Comparison of ENCODE assay signal across 11 cellular contexts in genomic region chr18:56532176-56532840, GRCh38.
A peak's percentile ranks its signal among the peaks of the same experiment; 100 is the strongest.
DNase-seq lines count a peak whose midpoint lies in the region; ATAC-seq and TF ChIP-seq lines count a peak whose summit lies in the region.
"Had no signal": no experiment of that assay in that cellular context is flagged by ENCODE, and none has a peak within 500 bp of the region (broad histone marks: within the 10 kb centered on the region; RNA-seq: fewer than 3 reads in every experiment).

No MANE protein-coding gene starts in this region.

- H2AK5ac ChIP-seq in mesenchymal stem cell (ENCODE audit: low read length, severe bottlenecking) = no peak overlapping the region

- no peaks in the 10 kb centered on the region for H3K4me1 ChIP-seq in endodermal cell (ENCODE audit: control insufficient read depth, insufficient read depth, low read length)
- no peaks in the 10 kb centered on the region for H3K4me1 ChIP-seq in mesenchymal stem cell (ENCODE audit: control insufficient read depth, insufficient read depth, low read depth, low read length)

- H3K27ac Mint-ChIP-seq in endodermal cell = no peak overlapping the region
- H3K27ac Mint-ChIP-seq: naive B cell had no signal

- H2BK120ac ChIP-seq in mesenchymal stem cell (ENCODE audit: low read depth, low read length) = no peak overlapping the region

- no peak overlapping the region for H4K8ac ChIP-seq in mesenchymal stem cell (ENCODE audit: low read length)

- H3K9me3 ChIP-seq in endodermal cell (ENCODE audit: control insufficient read depth, low read length) (no peaks in the 10 kb centered on the region), mesenchymal stem cell (ENCODE audit: control insufficient read depth, low read length) (no peaks in the 10 kb centered on the region)

- DNase-seq in EH (ENCODE audit: low read depth) = peak; percentile 58
- DNase-seq in activated T-cell treated with anti-CD3 and anti-CD28 coated beads, Interleukin-2, amount 50 U/mL, for 48 hours = peak; percentile 30 to 36
- DNase-seq in endodermal cell = no peak
- no peak for DNase-seq in NCI-H1048 (lab: John Stamatoyannopoulos, UW)
- no peak for DNase-seq in activated gamma-delta T cell (lab: John Stamatoyannopoulos, UW)
- DNase-seq in mesenchymal stem cell = no peak
- DNase-seq: GF-D8, naive B cell, NCI-H1417 had no signal

- no peak overlapping the region for H3K4me3 Mint-ChIP-seq in endodermal cell
- H3K4me3 Mint-ChIP-seq: naive B cell had no signal

- no peak overlapping the region for H2BK15ac ChIP-seq in mesenchymal stem cell (ENCODE audit: low read depth, poor library complexity, severe bottlenecking)

- no peaks in the 10 kb centered on the region for H3K79me1 ChIP-seq in mesenchymal stem cell (replicated peaks; ENCODE audit: low read length, poor library complexity, severe bottlenecking)

- no peak overlapping the region for H2BK12ac ChIP-seq in mesenchymal stem cell (ENCODE audit: low read length in 2 of 2)

- peaks cover 5% of the 10 kb centered on the region for H3K9me3 Mint-ChIP-seq in endodermal cell

- no peaks in the 10 kb centered on the region for H3K4me1 Mint-ChIP-seq in endodermal cell
- H3K4me1 Mint-ChIP-seq: naive B cell had no signal

- no peaks in the 10 kb centered on the region for H3K36me3 Mint-ChIP-seq in endodermal cell (ENCODE audit: low read depth)
- H3K36me3 Mint-ChIP-seq: naive B cell had no signal

- H3K4me3 ChIP-seq in endodermal cell (ENCODE audit: low read length) = no peak overlapping the region
- H3K4me3 ChIP-seq in mesenchymal stem cell (ENCODE audit: insufficient read depth in 1 of 2, low read depth in 1 of 2, low read length in 2 of 2) = no peak overlapping the region

- no peak overlapping the region for H3K23ac ChIP-seq in mesenchymal stem cell (ENCODE audit: low read length in 2 of 2)

- H4K91ac ChIP-seq in mesenchymal stem cell (ENCODE audit: low read length) = no peak overlapping the region

- ATAC-seq in GM19043 (IDR thresholded peaks at IDR 0.05; ENCODE audit: low read depth, unreplicated experiment) (peak; percentile 85), HG02973 (IDR thresholded peaks at IDR 0.05; ENCODE audit: unreplicated experiment) (peak; percentile 97)

- H3K36me3 ChIP-seq in endodermal cell (ENCODE audit: control insufficient read depth, insufficient read depth, low read length) = no peaks in the 10 kb centered on the region
- no peaks in the 10 kb centered on the region for H3K36me3 ChIP-seq in mesenchymal stem cell (ENCODE audit: control insufficient read depth in 1 of 2, insufficient read depth in 2 of 2, low read depth in 1 of 2, low read length in 2 of 2)

- no peak overlapping the region for H3K18ac ChIP-seq in mesenchymal stem cell (ENCODE audit: low read depth in 1 of 2, low read length in 2 of 2)

- no peaks in the 10 kb centered on the region for H3K27me3 Mint-ChIP-seq in endodermal cell (ENCODE audit: insufficient read depth)

- no peak overlapping the region for H2BK5ac ChIP-seq in mesenchymal stem cell (ENCODE audit: low read depth, low read length, poor library complexity, severe bottlenecking)

- no peak overlapping the region for H3K4ac ChIP-seq in mesenchymal stem cell (ENCODE audit: low read depth in 1 of 2, low read length in 2 of 2)

- H3K4me2 ChIP-seq in mesenchymal stem cell (ENCODE audit: low read length, poor library complexity, severe bottlenecking) = no peak overlapping the region

- no peak overlapping the region for H2AFZ ChIP-seq in mesenchymal stem cell (ENCODE audit: low read depth, low read length)

- H3K14ac ChIP-seq in mesenchymal stem cell (ENCODE audit: low read length in 2 of 2) = no peak overlapping the region

- WGBS in endodermal cell (ENCODE audit: insufficient coverage in 1 of 2, insufficient read length in 1 of 2), 2 experiments = 0 to 63% methylated on average over 1 to 3 of the region's 3 CpGs
- 48% methylated on average over 3 of the region's 3 CpGs for WGBS in mesenchymal stem cell

- TF ChIP-seq CTCF in endodermal cell (conservative IDR thresholded peaks at IDR 0.05) = no peak

- no peaks in the 10 kb centered on the region for H3K27me3 ChIP-seq in endodermal cell (ENCODE audit: control insufficient read depth, insufficient read depth, low read length, poor library complexity, severe bottlenecking)
- no peaks in the 10 kb centered on the region for H3K27me3 ChIP-seq in mesenchymal stem cell (ENCODE audit: control insufficient read depth in 1 of 2, insufficient read depth in 1 of 2, low read length in 2 of 2)

- H3K9ac ChIP-seq in endodermal cell (ENCODE audit: extremely low read depth, low read length, poor library complexity, severe bottlenecking) (no peak overlapping the region), mesenchymal stem cell (ENCODE audit: low read length) (no peak overlapping the region)

- no peak overlapping the region for H3K27ac ChIP-seq in endodermal cell (ENCODE audit: low read depth, low read length)
- H3K27ac ChIP-seq in mesenchymal stem cell (ENCODE audit: low read length, poor library complexity, severe bottlenecking) = no peak overlapping the region

Comparison
In these comparisons a context has a peak if more than half of its experiments do, and no peak if none do; other contexts are left out.
1. DNase-seq: peak in EH (single experiment) and activated T-cell treated with anti-CD3 and anti-CD28 coated beads, Interleukin-2, amount 50 U/mL, for 48 hours (2 of 2); none in endodermal cell (single experiment), NCI-H1048 (single experiment), activated gamma-delta T cell (single experiment) and mesenchymal stem cell (single experiment).